20 cellular contexts compared by ENCODE assay signal in genomic region chr14:80586116-80586515, GRCh38.
"Had no signal": no experiment of that assay in that cellular context is flagged by ENCODE, and none has a peak within 500 bp of the region (broad histone marks: within the 10 kb centered on the region; RNA-seq: fewer than 3 reads in every experiment).

No MANE protein-coding gene starts in this region.

- DNase-seq: activated CD4-positive, alpha-beta memory T cell treated with anti-CD3 and anti-CD28 coated beads for 36 hours; activated CD4-positive, alpha-beta T cell treated with anti-CD3 and anti-CD28 coated beads for 36 hours; activated CD8-positive, alpha-beta memory T cell treated with anti-CD3 and anti-CD28 coated beads, Interleukin-2, amount 10 ng/mL, durations not matched to agents 7 days and 5 days; activated naive CD4-positive, alpha-beta T cell treated with anti-CD3 and anti-CD28 coated beads, Interleukin-2, amount 10 ng/mL, durations not matched to agents 7 days and 5 days; activated T-cell treated with anti-CD3 and anti-CD28 coated beads, Interleukin-2, amount 50 U/mL, for 1 hour; dorsolateral prefrontal cortex; erythroblast; left lung; occipital lobe; right lobe of liver; spleen; stimulated activated CD4-positive, alpha-beta T cell treated with anti-CD3 and anti-CD28 coated beads, Interleukin-1b, Interleukin-23, amount 100 ng/mL, for 48 hours; stomach; T1000; testis; upper lobe of right lung had no signal

- H3K27ac ChIP-seq: cardiac muscle cell, dorsolateral prefrontal cortex, left lung, prostate gland, right lobe of liver, spleen, stomach, testis, upper lobe of right lung, VCaP had no signal

- ATAC-seq: activated CD4-positive, alpha-beta T cell treated with anti-CD3 and anti-CD28 coated beads for 36 hours; activated CD8-positive, alpha-beta memory T cell treated with anti-CD3 and anti-CD28 coated beads, Interleukin-2, amount 10 ng/mL, durations not matched to agents 7 days and 5 days; natural killer cell treated with Interleukin-12 subunit alpha and Interleukin-12 subunit beta and Interleukin-15 and Interleukin-18, amount 100 ng/mL, for 72 hours; upper lobe of right lung had no signal

- H3K27me3 ChIP-seq: cardiac muscle cell, dorsolateral prefrontal cortex, left lung, right lobe of liver, spleen, stomach, testis, upper lobe of right lung had no signal

- H3K36me3 ChIP-seq: cardiac muscle cell, left lung, prostate gland, right lobe of liver, spleen, stomach, upper lobe of right lung had no signal

- H3K4me1 ChIP-seq: left lung, prostate gland, right lobe of liver, spleen, testis, upper lobe of right lung had no signal

- H3K4me3 ChIP-seq: cardiac muscle cell, dorsolateral prefrontal cortex, left lung, prostate gland, right lobe of liver, spleen, stomach, testis, upper lobe of right lung had no signal
